13 cellular contexts compared by ENCODE assay signal in the genomic region with DNA sequence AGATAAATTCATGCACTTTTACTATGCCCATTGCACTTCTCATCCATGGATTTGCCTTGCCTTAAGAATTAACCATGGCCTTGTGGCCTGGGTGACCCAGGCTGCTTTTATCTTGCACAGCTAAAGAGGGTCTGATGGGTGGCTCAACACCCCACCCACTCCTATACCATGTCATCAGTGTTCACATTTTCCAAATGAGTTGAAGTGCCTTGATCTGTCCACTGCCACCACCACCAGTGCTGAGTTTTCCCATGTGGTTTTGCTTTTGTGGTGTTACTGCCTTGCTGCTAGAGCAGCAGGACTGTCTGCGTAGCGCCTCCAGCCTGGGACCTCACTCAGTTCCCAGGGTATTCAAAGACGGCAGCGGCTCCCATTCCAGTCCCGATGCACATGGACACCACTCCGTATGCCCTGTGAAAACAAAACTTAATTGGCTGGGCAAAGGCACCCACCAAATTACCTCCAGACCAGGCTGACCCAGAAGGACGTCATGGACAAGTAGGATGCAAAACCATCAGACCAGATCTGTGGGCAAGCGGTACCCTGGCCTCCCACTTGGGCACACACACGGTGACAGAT.
"Had no signal": no experiment of that assay in that cellular context is flagged by ENCODE, and none has a peak within 500 bp of the region (broad histone marks: within the 10 kb centered on the region; RNA-seq: fewer than 3 reads in every experiment).

No MANE protein-coding gene starts in this region.

- H3K9me3 Mint-ChIP-seq: activated naive CD4-positive, alpha-beta T cell treated with anti-CD3 and anti-CD28 coated beads, Interleukin-2, amount 50 U/mL, for 72 hours; brain; central memory CD8-positive, alpha-beta T cell; natural killer cell; T-helper 2 cell treated with Interferon-gamma antibody and Interleukin-4, amounts not matched to agents 5 μg/mL and 100 μg/mL, for 36 hours had no signal

- DNase-seq: activated CD4-positive, alpha-beta T cell treated with anti-CD3 and anti-CD28 coated beads, Interleukin-2, amount 50 U/mL, for 48 hours; activated CD4-positive, CD25-positive, alpha-beta regulatory T cell; activated gamma-delta T cell; effector memory CD4-positive, alpha-beta T cell; foreskin melanocyte; mesenchymal stem cell; natural killer cell; stimulated activated CD4-positive, alpha-beta T cell treated with anti-CD3 and anti-CD28 coated beads, Interleukin-4, amount 100 ng/mL, for 24 hours had no signal

- H3K4me3 Mint-ChIP-seq: brain; central memory CD8-positive, alpha-beta T cell; natural killer cell; T-helper 2 cell treated with Interferon-gamma antibody and Interleukin-4, amounts not matched to agents 5 μg/mL and 100 μg/mL, for 36 hours had no signal

- H3K4me3 ChIP-seq: skin epidermis had no signal

- H3K27ac Mint-ChIP-seq: brain; T-helper 2 cell treated with Interferon-gamma antibody and Interleukin-4, amounts not matched to agents 5 μg/mL and 100 μg/mL, for 36 hours had no signal

- H3K4me1 Mint-ChIP-seq: brain had no signal

- ATAC-seq: natural killer cell had no signal

- H3K27me3 Mint-ChIP-seq: brain; central memory CD8-positive, alpha-beta T cell had no signal
